Comparison of ENCODE assay signal across 10 cellular contexts in genomic region chr3:189537135-189537534, GRCh38.
A peak's percentile ranks its signal among the peaks of the same experiment; 100 is the strongest.
DNase-seq lines count a peak whose midpoint lies in the region; ATAC-seq lines count a peak whose summit lies in the region.
"Had no signal": no experiment of that assay in that cellular context is flagged by ENCODE, and none has a peak within 500 bp of the region (broad histone marks: within the 10 kb centered on the region; RNA-seq: fewer than 3 reads in every experiment).

No MANE protein-coding gene starts in this region.

- peaks cover 2% of the 10 kb centered on the region for H3K27me3 Mint-ChIP-seq in activated CD4-positive, alpha-beta T cell treated with anti-CD3 and anti-CD28 coated beads, Interleukin-2, amount 10 ng/mL, durations not matched to agents 24 days and 14 days
- H3K27me3 Mint-ChIP-seq: CD8-positive, alpha-beta memory T cell had no signal

- peak; percentile 41 to 49 for ATAC-seq in activated naive CD4-positive, alpha-beta T cell treated with anti-CD3 and anti-CD28 coated beads, Interleukin-2, amount 50 U/mL, for 72 hours
- peak; percentile 58 for ATAC-seq in stimulated activated effector memory CD8-positive, alpha-beta T cell treated with anti-CD3 and anti-CD28 coated beads, Interleukin-12 subunit alpha, Interleukin-12 subunit beta, amount 100 ng/mL, for 72 hours

- H3K4me3 Mint-ChIP-seq in activated CD4-positive, alpha-beta T cell treated with anti-CD3 and anti-CD28 coated beads, Interleukin-2, amount 10 ng/mL, durations not matched to agents 24 days and 14 days: no peak overlapping the region
- H3K4me3 Mint-ChIP-seq in stimulated activated effector memory CD8-positive, alpha-beta T cell treated with anti-CD3 and anti-CD28 coated beads, Interleukin-12 subunit alpha, Interleukin-12 subunit beta, amount 100 ng/mL, for 72 hours: no peak overlapping the region
- H3K4me3 Mint-ChIP-seq: CD8-positive, alpha-beta memory T cell had no signal

- H3K4me1 Mint-ChIP-seq in activated CD4-positive, alpha-beta T cell treated with anti-CD3 and anti-CD28 coated beads, Interleukin-2, amount 10 ng/mL, durations not matched to agents 24 days and 14 days: peaks cover 8% of the 10 kb centered on the region
- H3K4me1 Mint-ChIP-seq in stimulated activated effector memory CD8-positive, alpha-beta T cell treated with anti-CD3 and anti-CD28 coated beads, Interleukin-12 subunit alpha, Interleukin-12 subunit beta, amount 100 ng/mL, for 72 hours: peaks cover 6% of the 10 kb centered on the region

- H3K9me3 Mint-ChIP-seq in activated CD4-positive, alpha-beta T cell treated with anti-CD3 and anti-CD28 coated beads, Interleukin-2, amount 10 ng/mL, durations not matched to agents 24 days and 14 days: peaks cover 17% of the 10 kb centered on the region
- peaks cover 0 to 19% of the 10 kb centered on the region in 2 donors for H3K9me3 Mint-ChIP-seq in activated naive CD4-positive, alpha-beta T cell treated with anti-CD3 and anti-CD28 coated beads, Interleukin-2, amount 50 U/mL, for 72 hours
- no peaks in the 10 kb centered on the region for H3K9me3 Mint-ChIP-seq in stimulated activated effector memory CD8-positive, alpha-beta T cell treated with anti-CD3 and anti-CD28 coated beads, Interleukin-12 subunit alpha, Interleukin-12 subunit beta, amount 100 ng/mL, for 72 hours
- H3K9me3 Mint-ChIP-seq: CD8-positive, alpha-beta memory T cell had no signal

- H3K36me3 Mint-ChIP-seq in activated CD4-positive, alpha-beta T cell treated with anti-CD3 and anti-CD28 coated beads, Interleukin-2, amount 10 ng/mL, durations not matched to agents 24 days and 14 days (ENCODE audit: low read depth): no peaks in the 10 kb centered on the region
- H3K36me3 Mint-ChIP-seq in activated naive CD4-positive, alpha-beta T cell treated with anti-CD3 and anti-CD28 coated beads, Interleukin-2, amount 50 U/mL, for 72 hours: peaks cover 5 to 15% of the 10 kb centered on the region in 2 donors
- H3K36me3 Mint-ChIP-seq in stimulated activated effector memory CD8-positive, alpha-beta T cell treated with anti-CD3 and anti-CD28 coated beads, Interleukin-12 subunit alpha, Interleukin-12 subunit beta, amount 100 ng/mL, for 72 hours: no peaks in the 10 kb centered on the region

- intact Hi-C loops in activated CD4-positive, alpha-beta T cell treated with anti-CD3 and anti-CD28 coated beads, Interleukin-2, amount 10 ng/mL, durations not matched to agents 24 days and 14 days (cut with micrococcal nuclease): loop anchor here (1.0 kb wide), 1 partner anchor 27 kb away; no protein-coding TSS in a partner anchor

- peak overlapping the region; percentile 65 for H3K27ac Mint-ChIP-seq in activated CD4-positive, alpha-beta T cell treated with anti-CD3 and anti-CD28 coated beads, Interleukin-2, amount 10 ng/mL, durations not matched to agents 24 days and 14 days
- H3K27ac Mint-ChIP-seq in activated naive CD4-positive, alpha-beta T cell treated with anti-CD3 and anti-CD28 coated beads, Interleukin-2, amount 50 U/mL, for 72 hours: no peak overlapping the region
- H3K27ac Mint-ChIP-seq in stimulated activated effector memory CD8-positive, alpha-beta T cell treated with anti-CD3 and anti-CD28 coated beads, Interleukin-12 subunit alpha, Interleukin-12 subunit beta, amount 100 ng/mL, for 72 hours: no peak overlapping the region

- no peak for DNase-seq in activated CD4-positive, alpha-beta T cell treated with anti-CD3 and anti-CD28 coated beads, Interleukin-2, amount 10 ng/mL, durations not matched to agents 24 days and 14 days
- no peak for DNase-seq in activated CD4-positive, alpha-beta T cell treated with anti-CD3 and anti-CD28 coated beads, Interleukin-2, amount 50 U/mL, for 4 hours
- no peak for DNase-seq in activated naive CD4-positive, alpha-beta T cell treated with anti-CD3 and anti-CD28 coated beads, Interleukin-2, amount 50 U/mL, for 72 hours (ENCODE audit: low spot score in 2 of 2)
- DNase-seq in activated naive CD4-positive, alpha-beta T cell treated with Interleukin-2 at 50 U/mL for 16 hours: no peak
- no peak for DNase-seq in stimulated activated effector memory CD8-positive, alpha-beta T cell treated with anti-CD3 and anti-CD28 coated beads, Interleukin-12 subunit alpha, Interleukin-12 subunit beta, amount 100 ng/mL, for 72 hours (ENCODE audit: low spot score in 2 of 2)
- no peak for DNase-seq in NCI-H1105 (lab: John Stamatoyannopoulos, UW)
- no peak for DNase-seq in NCI-H748 treated with DMSO at 0.1 percent for 48 hours (lab: John Stamatoyannopoulos, UW)
- DNase-seq: 8988T; AML-193; CD8-positive, alpha-beta memory T cell had no signal
